In genomic region chr7:100538654-100539435, GRCh38 we compare ENCODE assay signal across 1 cellular context.
TF ChIP-seq lines count a peak whose summit lies in the region.

TSS of gene AGFG2 (plus strand) at chr7:100539203. CDS start at chr7:100539347, 144 bp downstream.

TF ChIP-seq in HepG2, 621 proteins besides CTCF, POLR2A, EP300 and RAD21 (continued from another document and continues in another):
- TF ChIP-seq BATF2 (CRISPR knock-in tag; IDR thresholded peaks at IDR 0.05) (0 out of 2 replicates have a peak, but pooled peaks have one; percentile 46), FOXK2 (IDR thresholded peaks at IDR 0.05) (no peak), ZNF446 (CRISPR knock-in tag; IDR thresholded peaks at IDR 0.05) (peak; percentile 89; the same call in 1 of the 2 replicates), POGK (CRISPR knock-in tag; conservative IDR thresholded peaks at IDR 0.05) (peak; percentile 64), JUND (CRISPR knock-in tag; IDR thresholded peaks at IDR 0.05) (no peak), ZNF564 (CRISPR knock-in tag; IDR thresholded peaks at IDR 0.05) (peak; percentile 13; the same call in 1 of the 2 replicates), HOXA3 (CRISPR knock-in tag; IDR thresholded peaks at IDR 0.05) (peak; percentile 76; the same call in 1 of the 2 replicates), SP2 (CRISPR knock-in tag; IDR thresholded peaks at IDR 0.05) (peak; percentile 88), GFI1 (CRISPR knock-in tag; IDR thresholded peaks at IDR 0.05; ENCODE audit: borderline replicate concordance) (peak; percentile 57; the same call in 1 of the 2 replicates), ARNTL (CRISPR knock-in tag; IDR thresholded peaks at IDR 0.05) (peak; percentile 63; the same call in 1 of the 2 replicates), DDIT3 (CRISPR knock-in tag; IDR thresholded peaks at IDR 0.05) (no peak), FOSL2 (CRISPR knock-in tag; IDR thresholded peaks at IDR 0.05) (peak; percentile 55), ZNF776 (CRISPR knock-in tag; IDR thresholded peaks at IDR 0.05) (no peak; the same call in 1 of the 2 replicates), HNRNPLL (IDR thresholded peaks at IDR 0.05; ENCODE audit: low read depth, low read length, poor library complexity, severe bottlenecking) (peak; percentile 76), ATRX (CRISPR knock-in tag; IDR thresholded peaks at IDR 0.05; ENCODE audit: borderline replicate concordance) (no peak), MED13 (CRISPR knock-in tag; IDR thresholded peaks at IDR 0.05) (peak; percentile 32; the same call in 1 of the 2 replicates), CHD2 (IDR thresholded peaks at IDR 0.05; ENCODE audit: low read depth, low read length) (peak; percentile 69), CREM (IDR thresholded peaks at IDR 0.05) (peak; percentile 94), CREM (CRISPR knock-in tag; IDR thresholded peaks at IDR 0.05) (no peak), DZIP1 (CRISPR knock-in tag; IDR thresholded peaks at IDR 0.05) (peak; percentile 84; the same call in 1 of the 2 replicates), CREB1 (IDR thresholded peaks at IDR 0.05) (peak; percentile 93), CREB1 (CRISPR knock-in tag; IDR thresholded peaks at IDR 0.05) (no peak), HES4 (CRISPR knock-in tag; IDR thresholded peaks at IDR 0.05; ENCODE audit: borderline replicate concordance) (peak; percentile 72; the same call in 1 of the 2 replicates), RBFOX2 (IDR thresholded peaks at IDR 0.05; ENCODE audit: low read depth, low read length) (peak; percentile 100), SPEN (CRISPR knock-in tag; IDR thresholded peaks at IDR 0.05; ENCODE audit: low read depth) (no peak), ZNF724P (CRISPR knock-in tag; IDR thresholded peaks at IDR 0.05; ENCODE audit: borderline replicate concordance) (peak; percentile 94), TARDBP (CRISPR knock-in tag; IDR thresholded peaks at IDR 0.05) (peak; percentile 72; the same call in 1 of the 2 replicates), ZBTB21 (CRISPR knock-in tag; IDR thresholded peaks at IDR 0.05) (peak; percentile 43; the same call in 1 of the 2 replicates), AHR (CRISPR knock-in tag; IDR thresholded peaks at IDR 0.05) (peak; percentile 39; the same call in 1 of the 2 replicates), ARID4A (CRISPR knock-in tag; IDR thresholded peaks at IDR 0.05; ENCODE audit: borderline replicate concordance) (peak; percentile 96), MXD4 (CRISPR knock-in tag; IDR thresholded peaks at IDR 0.05) (peak; percentile 94), ZNF329 (CRISPR knock-in tag; IDR thresholded peaks at IDR 0.05; ENCODE audit: low read depth) (0 out of 2 replicates have a peak, but pooled peaks have one; percentile 39), CC2D1A (CRISPR knock-in tag; IDR thresholded peaks at IDR 0.05) (0 out of 2 replicates have a peak, but pooled peaks have one; percentile 67), ZNF788 (CRISPR knock-in tag; IDR thresholded peaks at IDR 0.05; ENCODE audit: borderline replicate concordance) (peak; percentile 63; the same call in 1 of the 2 replicates), SAFB2 (CRISPR knock-in tag; IDR thresholded peaks at IDR 0.05; ENCODE audit: borderline replicate concordance, low read depth) (0 out of 2 replicates have a peak, but pooled peaks have one; percentile 30), GATA4 (IDR thresholded peaks at IDR 0.05; ENCODE audit: borderline replicate concordance, low read depth) (no peak; the same call in 1 of the 2 replicates), SP1 (IDR thresholded peaks at IDR 0.05) (no peak), SP1 (CRISPR knock-in tag; IDR thresholded peaks at IDR 0.05) (peak; percentile 84), ZNF44 (CRISPR knock-in tag; IDR thresholded peaks at IDR 0.05) (no peak), ZFX (CRISPR knock-in tag; IDR thresholded peaks at IDR 0.05; ENCODE audit: low read depth) (peak; percentile 67; the same call in 1 of the 2 replicates), NONO (IDR thresholded peaks at IDR 0.05) (no peak), NONO (CRISPR knock-in tag; conservative IDR thresholded peaks at IDR 0.05) (peak; percentile 70), BORCS8-MEF2B (CRISPR knock-in tag; IDR thresholded peaks at IDR 0.05) (peak; percentile 83; the same call in 1 of the 2 replicates), THRA (CRISPR knock-in tag; IDR thresholded peaks at IDR 0.05; ENCODE audit: borderline replicate concordance) (peak; percentile 7; the same call in 1 of the 2 replicates), DMTF1 (CRISPR knock-in tag; IDR thresholded peaks at IDR 0.05) (no peak), ZSCAN12 (CRISPR knock-in tag; IDR thresholded peaks at IDR 0.05) (no peak), KLF15 (CRISPR knock-in tag; IDR thresholded peaks at IDR 0.05; ENCODE audit: borderline replicate concordance) (peak; percentile 74; the same call in 1 of the 2 replicates), HMGXB3 (CRISPR knock-in tag; IDR thresholded peaks at IDR 0.05; ENCODE audit: borderline replicate concordance) (peak; percentile 80), MED8 (CRISPR knock-in tag; IDR thresholded peaks at IDR 0.05; ENCODE audit: insufficient replicate concordance) (peak; percentile 17), SNAPC5 (CRISPR knock-in tag; IDR thresholded peaks at IDR 0.05; ENCODE audit: borderline replicate concordance) (0 out of 2 replicates have a peak, but pooled peaks have one; percentile 48)
